In the genomic region with DNA sequence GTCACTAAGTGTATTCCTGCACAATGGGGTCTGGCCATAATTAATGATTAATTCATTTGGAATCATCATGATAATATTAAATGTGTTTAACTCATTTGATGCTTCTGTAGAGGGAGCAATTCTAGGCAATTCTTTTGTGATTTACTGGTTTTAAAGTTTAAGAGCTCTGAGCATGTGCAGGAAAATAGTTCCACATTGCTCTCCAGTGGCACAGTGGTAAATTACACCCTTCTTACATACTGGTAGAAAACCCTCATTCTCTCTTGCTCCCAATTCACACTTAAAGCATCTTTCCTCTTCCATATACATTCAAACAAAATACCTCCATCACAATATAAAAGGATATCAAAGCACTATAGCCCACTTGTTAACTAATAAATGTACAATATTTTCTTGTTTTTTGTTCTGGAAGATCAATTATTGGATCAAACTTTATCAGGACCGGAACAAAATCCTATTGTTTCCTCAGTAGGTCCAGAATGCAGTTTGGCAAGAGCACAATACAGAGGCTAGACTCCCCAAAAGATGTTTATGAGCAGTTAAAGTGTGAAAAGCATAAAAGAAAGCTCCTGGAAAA, we compare ENCODE assay signal across 1 cellular context.
TF ChIP-seq lines count a peak whose summit lies in the region.

No MANE protein-coding gene starts in this region.

TF ChIP-seq in SK-N-SH treated with all-trans-retinoic acid at 6 μM for 48 hours, 23 proteins besides CTCF, POLR2A, EP300 and RAD21 (continued from another document):
- TF ChIP-seq, protein P1, sequence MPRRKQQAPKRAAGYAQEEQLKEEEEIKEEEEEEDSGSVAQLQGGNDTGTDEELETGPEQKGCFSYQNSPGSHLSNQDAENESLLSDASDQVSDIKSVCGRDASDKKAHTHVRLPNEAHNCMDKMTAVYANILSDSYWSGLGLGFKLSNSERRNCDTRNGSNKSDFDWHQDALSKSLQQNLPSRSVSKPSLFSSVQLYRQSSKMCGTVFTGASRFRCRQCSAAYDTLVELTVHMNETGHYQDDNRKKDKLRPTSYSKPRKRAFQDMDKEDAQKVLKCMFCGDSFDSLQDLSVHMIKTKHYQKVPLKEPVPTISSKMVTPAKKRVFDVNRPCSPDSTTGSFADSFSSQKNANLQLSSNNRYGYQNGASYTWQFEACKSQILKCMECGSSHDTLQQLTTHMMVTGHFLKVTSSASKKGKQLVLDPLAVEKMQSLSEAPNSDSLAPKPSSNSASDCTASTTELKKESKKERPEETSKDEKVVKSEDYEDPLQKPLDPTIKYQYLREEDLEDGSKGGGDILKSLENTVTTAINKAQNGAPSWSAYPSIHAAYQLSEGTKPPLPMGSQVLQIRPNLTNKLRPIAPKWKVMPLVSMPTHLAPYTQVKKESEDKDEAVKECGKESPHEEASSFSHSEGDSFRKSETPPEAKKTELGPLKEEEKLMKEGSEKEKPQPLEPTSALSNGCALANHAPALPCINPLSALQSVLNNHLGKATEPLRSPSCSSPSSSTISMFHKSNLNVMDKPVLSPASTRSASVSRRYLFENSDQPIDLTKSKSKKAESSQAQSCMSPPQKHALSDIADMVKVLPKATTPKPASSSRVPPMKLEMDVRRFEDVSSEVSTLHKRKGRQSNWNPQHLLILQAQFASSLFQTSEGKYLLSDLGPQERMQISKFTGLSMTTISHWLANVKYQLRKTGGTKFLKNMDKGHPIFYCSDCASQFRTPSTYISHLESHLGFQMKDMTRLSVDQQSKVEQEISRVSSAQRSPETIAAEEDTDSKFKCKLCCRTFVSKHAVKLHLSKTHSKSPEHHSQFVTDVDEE (CRISPR knock-in tag; IDR thresholded peaks at IDR 0.05): no peak
- TF ChIP-seq, protein P2, sequence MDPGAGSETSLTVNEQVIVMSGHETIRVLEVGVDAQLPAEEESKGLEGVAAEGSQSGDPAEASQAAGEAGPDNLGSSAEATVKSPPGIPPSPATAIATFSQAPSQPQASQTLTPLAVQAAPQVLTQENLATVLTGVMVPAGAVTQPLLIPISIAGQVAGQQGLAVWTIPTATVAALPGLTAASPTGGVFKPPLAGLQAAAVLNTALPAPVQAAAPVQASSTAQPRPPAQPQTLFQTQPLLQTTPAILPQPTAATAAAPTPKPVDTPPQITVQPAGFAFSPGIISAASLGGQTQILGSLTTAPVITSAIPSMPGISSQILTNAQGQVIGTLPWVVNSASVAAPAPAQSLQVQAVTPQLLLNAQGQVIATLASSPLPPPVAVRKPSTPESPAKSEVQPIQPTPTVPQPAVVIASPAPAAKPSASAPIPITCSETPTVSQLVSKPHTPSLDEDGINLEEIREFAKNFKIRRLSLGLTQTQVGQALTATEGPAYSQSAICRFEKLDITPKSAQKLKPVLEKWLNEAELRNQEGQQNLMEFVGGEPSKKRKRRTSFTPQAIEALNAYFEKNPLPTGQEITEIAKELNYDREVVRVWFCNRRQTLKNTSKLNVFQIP (CRISPR knock-in tag; IDR thresholded peaks at IDR 0.05; ENCODE audit: borderline replicate concordance, low read depth): no peak
- TF ChIP-seq ZNF70 (CRISPR knock-in tag; IDR thresholded peaks at IDR 0.05): no peak
- TF ChIP-seq ZFP30 (CRISPR knock-in tag; IDR thresholded peaks at IDR 0.05): no peak
- TF ChIP-seq ZC3H10 (CRISPR knock-in tag; IDR thresholded peaks at IDR 0.05): no peak
- TF ChIP-seq TOX (CRISPR knock-in tag; IDR thresholded peaks at IDR 0.05; ENCODE audit: borderline replicate concordance): no peak
- TF ChIP-seq ISL1 (CRISPR knock-in tag; IDR thresholded peaks at IDR 0.05): no peak
- TF ChIP-seq, protein P3, sequence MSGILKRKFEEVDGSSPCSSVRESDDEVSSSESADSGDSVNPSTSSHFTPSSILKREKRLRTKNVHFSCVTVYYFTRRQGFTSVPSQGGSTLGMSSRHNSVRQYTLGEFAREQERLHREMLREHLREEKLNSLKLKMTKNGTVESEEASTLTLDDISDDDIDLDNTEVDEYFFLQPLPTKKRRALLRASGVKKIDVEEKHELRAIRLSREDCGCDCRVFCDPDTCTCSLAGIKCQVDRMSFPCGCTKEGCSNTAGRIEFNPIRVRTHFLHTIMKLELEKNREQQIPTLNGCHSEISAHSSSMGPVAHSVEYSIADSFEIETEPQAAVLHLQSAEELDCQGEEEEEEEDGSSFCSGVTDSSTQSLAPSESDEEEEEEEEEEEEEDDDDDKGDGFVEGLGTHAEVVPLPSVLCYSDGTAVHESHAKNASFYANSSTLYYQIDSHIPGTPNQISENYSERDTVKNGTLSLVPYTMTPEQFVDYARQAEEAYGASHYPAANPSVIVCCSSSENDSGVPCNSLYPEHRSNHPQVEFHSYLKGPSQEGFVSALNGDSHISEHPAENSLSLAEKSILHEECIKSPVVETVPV (CRISPR knock-in tag; IDR thresholded peaks at IDR 0.05): no peak
- TF ChIP-seq OSR1 (CRISPR knock-in tag; IDR thresholded peaks at IDR 0.05): no peak
- no peak for TF ChIP-seq RARB (CRISPR knock-in tag; IDR thresholded peaks at IDR 0.05)
- TF ChIP-seq GLIS3 (CRISPR knock-in tag; IDR thresholded peaks at IDR 0.05): no peak
- TF ChIP-seq ZNF8 (CRISPR knock-in tag; IDR thresholded peaks at IDR 0.05): no peak
- TF ChIP-seq CSDC2 (CRISPR knock-in tag; IDR thresholded peaks at IDR 0.05): no peak
- TF ChIP-seq, protein P4, sequence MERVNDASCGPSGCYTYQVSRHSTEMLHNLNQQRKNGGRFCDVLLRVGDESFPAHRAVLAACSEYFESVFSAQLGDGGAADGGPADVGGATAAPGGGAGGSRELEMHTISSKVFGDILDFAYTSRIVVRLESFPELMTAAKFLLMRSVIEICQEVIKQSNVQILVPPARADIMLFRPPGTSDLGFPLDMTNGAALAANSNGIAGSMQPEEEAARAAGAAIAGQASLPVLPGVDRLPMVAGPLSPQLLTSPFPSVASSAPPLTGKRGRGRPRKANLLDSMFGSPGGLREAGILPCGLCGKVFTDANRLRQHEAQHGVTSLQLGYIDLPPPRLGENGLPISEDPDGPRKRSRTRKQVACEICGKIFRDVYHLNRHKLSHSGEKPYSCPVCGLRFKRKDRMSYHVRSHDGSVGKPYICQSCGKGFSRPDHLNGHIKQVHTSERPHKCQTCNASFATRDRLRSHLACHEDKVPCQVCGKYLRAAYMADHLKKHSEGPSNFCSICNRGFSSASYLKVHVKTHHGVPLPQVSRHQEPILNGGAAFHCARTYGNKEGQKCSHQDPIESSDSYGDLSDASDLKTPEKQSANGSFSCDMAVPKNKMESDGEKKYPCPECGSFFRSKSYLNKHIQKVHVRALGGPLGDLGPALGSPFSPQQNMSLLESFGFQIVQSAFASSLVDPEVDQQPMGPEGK (CRISPR knock-in tag; IDR thresholded peaks at IDR 0.05; ENCODE audit: borderline replicate concordance): no peak
- no peak for TF ChIP-seq ESRRG (CRISPR knock-in tag; IDR thresholded peaks at IDR 0.05)
- TF ChIP-seq PPARA (CRISPR knock-in tag; IDR thresholded peaks at IDR 0.05; ENCODE audit: borderline replicate concordance): no peak
- no peak for TF ChIP-seq ARNTL (CRISPR knock-in tag; IDR thresholded peaks at IDR 0.05; ENCODE audit: borderline replicate concordance, low read depth)
